In the genomic region with DNA sequence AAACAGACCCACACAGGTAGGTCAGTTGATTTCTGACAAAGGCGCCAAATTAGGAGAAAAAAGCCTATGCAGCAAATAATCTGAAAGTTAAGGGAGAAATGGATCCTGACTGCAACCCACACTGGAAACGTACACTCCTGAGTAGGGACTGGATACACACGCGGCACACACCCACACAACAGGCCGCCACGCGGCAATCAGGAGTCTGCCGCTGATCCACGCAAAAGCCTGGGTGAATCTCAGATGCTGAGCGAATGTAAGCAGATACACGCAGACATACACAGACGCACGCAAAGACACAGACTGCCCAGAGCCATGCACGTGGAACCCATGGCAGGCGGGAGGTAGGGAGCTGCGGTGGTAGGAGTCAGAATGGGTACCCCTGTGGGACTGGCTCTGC, we compare ENCODE assay signal across 21 cellular contexts. TPM values are rescaled to one million over a fixed set of nuclear protein-coding genes. Genes with fewer than 3 reads are reported as not detected.
DNase-seq lines count a peak whose midpoint lies in the region; ATAC-seq, FAIRE-seq and TF ChIP-seq lines count a peak whose summit lies in the region.
"Had no signal": no experiment of that assay in that cellular context is flagged by ENCODE, and none has a peak within 500 bp of the region (broad histone marks: within the 10 kb centered on the region; RNA-seq: fewer than 3 reads in every experiment).

No MANE protein-coding gene starts in this region.

- peaks cover 2 to 93% (median 88%) of the 10 kb centered on the region in 9 donors for H3K36me3 ChIP-seq in heart left ventricle
- peaks cover 86% of the 10 kb centered on the region; the same call in 2 of the 3 replicates for H3K36me3 ChIP-seq in K562 (ENCODE audit: control insufficient read depth, insufficient read depth, low read length)
- peaks cover 54 to 91% of the 10 kb centered on the region in 2 donors for H3K36me3 ChIP-seq in neuronal stem cell (replicated peaks in 1 of 2; ENCODE audit: control insufficient read depth in 2 of 2, insufficient read depth in 2 of 2, low read length in 2 of 2)

- peak overlapping the region; percentile 40 for H3K14ac ChIP-seq in neuronal stem cell (ENCODE audit: low read length)

- no TSS peak for BruUV-seq in K562 (replicated peaks; lab: Mats Ljungman, UMichigan)

- peaks cover 4% of the 10 kb centered on the region for H3K79me1 ChIP-seq in neuronal stem cell (ENCODE audit: low read depth, low read length)

- FAIRE-seq in K562 (lab: Jason Lieb, UNC), result no peak
- FAIRE-seq: A204.1, G401.6, GM19239 had no signal

- H3K18ac ChIP-seq in neuronal stem cell (ENCODE audit: low read length), result no peak overlapping the region

- no peak overlapping the region for H2BK120ac ChIP-seq in neuronal stem cell (ENCODE audit: low read depth, low read length)

- H2BK15ac ChIP-seq in neuronal stem cell (ENCODE audit: low read length), result no peak overlapping the region

- no peak overlapping the region for H2BK12ac ChIP-seq in neuronal stem cell (ENCODE audit: low read length)

- ATAC-seq in Right ventricle myocardium inferior (no peak), heart left ventricle (no peak), K562 (no peak), HG02759 (IDR thresholded peaks at IDR 0.05; ENCODE audit: unreplicated experiment) (no peak), HG03196 (IDR thresholded peaks at IDR 0.05; ENCODE audit: unreplicated experiment) (no peak)
- ATAC-seq: GM23338, HCT116 had no signal

- TF ChIP-seq EP300 in K562 (IDR thresholded peaks at IDR 0.05; ENCODE audit: low read length), result no peak

- intact Hi-C loops in Right ventricle myocardium inferior (cut with DNase I) (no loop called here), heart left ventricle (cut with DNase I) (loop anchor here in 1 of 10 donors (10.0 kb wide), 1 partner anchor 166 kb away; no protein-coding TSS in a partner anchor), K562 (cut with micrococcal nuclease) (no loop called here)

- H3K79me2 ChIP-seq in K562 (ENCODE audit: control insufficient read depth, insufficient read depth, low read length), result no peaks in the 10 kb centered on the region

- H2AFZ ChIP-seq in K562 (ENCODE audit: low read depth, low read length) (no peak overlapping the region), neuronal stem cell (ENCODE audit: low read length) (no peak overlapping the region)
- H2AFZ ChIP-seq: GM23338 had no signal

- CTCF ChIA-PET in K562 (lab: Yijun Ruan, JAX; ENCODE audit: low intra/inter-chr PET ratio), result no interaction called here

- no peak overlapping the region for H2AK5ac ChIP-seq in neuronal stem cell (ENCODE audit: low read depth, low read length)

- H3K9ac ChIP-seq in K562 (ENCODE audit: insufficient read depth in 1 of 2, low read depth in 2 of 2, low read length in 2 of 2) (no peak overlapping the region), neuronal stem cell (ENCODE audit: low read depth, low read length, poor library complexity) (no peak overlapping the region)
- H3K9ac ChIP-seq: BLaER1 treated with 17β-estradiol and CSF1 and Interleukin-3, amounts not matched to agents 10 nM and 100 nM had no signal

- H3K9me1 ChIP-seq in K562 (ENCODE audit: control insufficient read depth, insufficient read depth, low read length), result no peaks in the 10 kb centered on the region

- H3K4me2 ChIP-seq in K562 (ENCODE audit: insufficient read depth, low read length), result no peak overlapping the region
- no peak overlapping the region for H3K4me2 ChIP-seq in neuronal stem cell (ENCODE audit: insufficient read depth, low read length, poor library complexity, severe bottlenecking)
- H3K4me2 ChIP-seq: BLaER1 treated with 17β-estradiol and CSF1 and Interleukin-3, amounts not matched to agents 10 nM and 100 nM; GM23338 had no signal

- H3K4me1 ChIP-seq in heart left ventricle, result peaks cover 0 to 3% (median 0%) of the 10 kb centered on the region in 12 donors
- H3K4me1 ChIP-seq in K562 (replicated peaks in 1 of 2; ENCODE audit: control insufficient read depth in 2 of 2, insufficient read depth in 2 of 2, low read length in 2 of 2), result peaks cover 0 to 5% of the 10 kb centered on the region in 2 experiments; a peak in 1 of 5 replicates
- H3K4me1 ChIP-seq in neuronal stem cell (ENCODE audit: control insufficient read depth in 2 of 2, insufficient read depth in 1 of 2, low read depth in 1 of 2, low read length in 2 of 2), result no peaks in the 10 kb centered on the region
- H3K4me1 ChIP-seq: BE2C had no signal

- peak overlapping the region; percentile 89 for H4K91ac ChIP-seq in neuronal stem cell (ENCODE audit: low read depth, low read length, poor library complexity)

- TF ChIP-seq RAD21 in K562 (CRISPR knock-in tag; conservative IDR thresholded peaks at IDR 0.05 in 1 of 2, IDR thresholded peaks at IDR 0.05 in 1 of 2), result no peak

- WGBS in heart left ventricle, 4 donors, result 92 to 97% (median 95%) methylated on average over 16 of the region's 16 CpGs
- WGBS in K562 (ENCODE audit: insufficient coverage, low coverage, missing lambda C conversion rate), result 89% methylated on average over 15 of the region's 16 CpGs
- no CpG with 5 or more reads among the region's 16 CpGs for WGBS in neuronal stem cell (ENCODE audit: extremely low coverage in 2 of 2, insufficient read length in 2 of 2, insufficient replicate concordance in 1 of 2), 2 donors

- H4K8ac ChIP-seq in neuronal stem cell (ENCODE audit: low read depth, low read length), result peak overlapping the region; percentile 65

- DNase-seq in Right ventricle myocardium inferior (ENCODE audit: missing footprints) (peak; percentile 26), heart left ventricle (no peak), K562 (ENCODE audit: extremely low read depth in 1 of 4, low spot score in 3 of 4) (no peak), neuronal stem cell (ENCODE audit: low spot score) (no peak)
- DNase-seq: BE2C; Calu3; CD4-positive, alpha-beta T cell; CD8-positive, alpha-beta memory T cell; DND-41; H9 had no signal

- H2BK5ac ChIP-seq in neuronal stem cell (ENCODE audit: low read length), result peak overlapping the region; percentile 22

- TF ChIP-seq POLR2A in heart left ventricle (IDR thresholded peaks at IDR 0.05), result no peak
- TF ChIP-seq POLR2A in K562 (conservative IDR thresholded peaks at IDR 0.05), result no peak

- H4K20me1 ChIP-seq in K562 (replicated peaks; ENCODE audit: control insufficient read depth, insufficient read depth, low read length), result no peaks in the 10 kb centered on the region; the same call in 1 of the 2 replicates

- H3K27ac ChIP-seq in heart left ventricle (no peak overlapping the region), K562 (ENCODE audit: extremely low read depth, low read depth, low read length) (no peak overlapping the region), neuronal stem cell (replicated peaks; ENCODE audit: low read length) (no peak overlapping the region)
- H3K27ac ChIP-seq: 22Rv1; BLaER1 treated with 17β-estradiol and CSF1 and Interleukin-3, amounts not matched to agents 10 nM and 100 nM had no signal

- H3K9me3 ChIP-seq in heart left ventricle, result no peaks in the 10 kb centered on the region
- H3K9me3 ChIP-seq in K562 (replicated peaks; ENCODE audit: control insufficient read depth, insufficient read depth, low read depth, low read length), result no peaks in the 10 kb centered on the region
- peaks cover 0 to 6% of the 10 kb centered on the region in 2 donors for H3K9me3 ChIP-seq in neuronal stem cell (replicated peaks in 1 of 2; ENCODE audit: control insufficient read depth in 2 of 2, insufficient read depth in 1 of 2, low read depth in 1 of 2, low read length in 2 of 2)
- H3K9me3 ChIP-seq: BE2C had no signal

- TF ChIP-seq CTCF in heart left ventricle (IDR thresholded peaks at IDR 0.05), result no peak
- TF ChIP-seq CTCF in K562 (IDR thresholded peaks at IDR 0.05 in 2 of 3, conservative IDR thresholded peaks at IDR 0.05 in 1 of 3; ENCODE audit: insufficient read depth in 2 of 3, low read depth in 1 of 3, low read length in 3 of 3), result no peak

- H3K27me3 ChIP-seq in heart left ventricle, result no peaks in the 10 kb centered on the region
- H3K27me3 ChIP-seq in K562 (ENCODE audit: control insufficient read depth in 2 of 2, insufficient read depth in 2 of 2, low read length in 2 of 2), result no peaks in the 10 kb centered on the region; a peak in 1 of 5 replicates
- no peaks in the 10 kb centered on the region for H3K27me3 ChIP-seq in neuronal stem cell (ENCODE audit: control insufficient read depth in 3 of 3, insufficient read depth in 3 of 3, low read depth in 1 of 3, low read length in 3 of 3)
- H3K27me3 ChIP-seq: BE2C; BLaER1 treated with 17β-estradiol and CSF1 and Interleukin-3, amounts not matched to agents 10 nM and 100 nM had no signal

- no peak overlapping the region for H3K4ac ChIP-seq in neuronal stem cell (ENCODE audit: low read length)

- in situ Hi-C loops in K562 (cut with MboI), result no loop called here

- H3K4me3 ChIP-seq in heart left ventricle (no peak overlapping the region), K562 (no peak overlapping the region), neuronal stem cell (ENCODE audit: low read length in 2 of 2) (peak overlapping the region in 1 of 2 donors; percentile 64)
- H3K4me3 ChIP-seq: BLaER1 treated with 17β-estradiol and CSF1 and Interleukin-3, amounts not matched to agents 10 nM and 100 nM; GM23338 had no signal

- no peak overlapping the region for H3K23ac ChIP-seq in neuronal stem cell (ENCODE audit: low read depth, low read length, poor library complexity)

- POLR2A ChIA-PET in K562 (lab: Yijun Ruan, JAX), result interaction anchor here (0.5 to 0.7 kb wide), 2 partner anchors 8 to 605 kb away, joined by 3 read pairs; no protein-coding TSS in a partner anchor

RNA-seq across cellular contexts. Expression of gene LRPAP1, which starts 21.7 kb away (rescaled TPM):
- total RNA-seq in Right ventricle myocardium inferior (286 TPM), heart left ventricle (100 to 1,000 TPM; 221 to 389 (median 283) TPM), K562 (2014; rRNA removed) (73.5 and 105 TPM in 2 replicates), K562 (2014; rRNA removed; fragmentation: Illumina TruSeq; extraction: Trizol) (18.7 and 24.6 TPM in 2 replicates), K562 (2015; rRNA removed; fragmentation: Illumina TruSeq; extraction: Trizol) (41.8 and 49.7 TPM in 2 replicates), K562 (2021) (72.0 and 75.5 TPM in 2 replicates)
- polyA plus RNA-seq in heart left ventricle (100 to 1,000 TPM; 105 to 322 TPM), K562 (2011; rRNA removed) (43.6 and 45.0 TPM in 2 replicates), K562 (2014; fragmentation: Illumina TruSeq; extraction: Trizol) (33.1 and 55.4 TPM in 2 replicates), K562 (2014; fragmentation: Nextera tagmentation; extraction: Ambion mirVana) (1 to 10 TPM; 1.1 to 6.1 TPM), K562 (2014; rRNA removed) (57.7 and 69.9 TPM in 2 replicates)
- 44.0 and 98.8 TPM in 2 replicates for total RNA-seq in K562 (2011; cell fraction: chromatin; rRNA removed; ENCODE audit: low replicate concordance)
- total RNA-seq in K562 (2011; cell fraction: nucleolus; rRNA removed), result 76.2 and 78.7 TPM in 2 replicates
- total RNA-seq in K562 (2011; cell fraction: nucleoplasm; rRNA removed), result 43.0 and 46.3 TPM in 2 replicates
- 28.1 and 40.4 TPM in 2 replicates for polyA plus RNA-seq in K562 (2011; cell fraction: cytosol; rRNA removed)
- polyA plus RNA-seq in K562 (2011; cell fraction: nucleus; rRNA removed), result 33.7 and 47.1 TPM in 2 replicates
- polyA plus RNA-seq in K562 (2012), result 70.2 and 113 TPM in 2 replicates
- 23.0 and 26.5 TPM in 2 replicates for polyA minus RNA-seq in K562 (2011; rRNA and poly(A)+ RNA removed)
- 19.7 and 31.3 TPM in 2 replicates for polyA minus RNA-seq in K562 (2011; cell fraction: cytosol; rRNA and poly(A)+ RNA removed)
- polyA minus RNA-seq in K562 (2011; cell fraction: nucleus; rRNA and poly(A)+ RNA removed), result 17.9 and 19.5 TPM in 2 replicates
- polyA plus RNA-seq in neuronal stem cell (2013, experiment 1 of 2), result 56.9 TPM
- 58.7 TPM for polyA plus RNA-seq in neuronal stem cell (2013, experiment 2 of 2)

RNA-seq across cellular contexts. Expression of gene DOK7, which starts 47.4 kb away (rescaled TPM):
- total RNA-seq in Right ventricle myocardium inferior, result 35.5 TPM
- total RNA-seq in heart left ventricle, result 10 to 100 TPM; 27.7 to 75.1 (median 39.7) TPM
- polyA plus RNA-seq in heart left ventricle, result 10 to 100 TPM; 59.1 to 89.5 TPM
- not detected in 2 replicates for total RNA-seq in K562 (2011; cell fraction: chromatin; rRNA removed; ENCODE audit: low replicate concordance)
- not detected in 2 replicates for total RNA-seq in K562 (2011; cell fraction: nucleolus; rRNA removed)
- total RNA-seq in K562 (2011; cell fraction: nucleoplasm; rRNA removed), result not detected in 2 replicates
- not detected in 2 replicates for total RNA-seq in K562 (2014; rRNA removed)
- total RNA-seq in K562 (2014; rRNA removed; fragmentation: Illumina TruSeq; extraction: Trizol), result not detected in 2 replicates
- not detected in 2 replicates for total RNA-seq in K562 (2015; rRNA removed; fragmentation: Illumina TruSeq; extraction: Trizol)
- total RNA-seq in K562 (2021), result not detected in 2 replicates
- not detected in 2 replicates for polyA plus RNA-seq in K562 (2011; rRNA removed)
- not detected in 2 replicates for polyA plus RNA-seq in K562 (2011; cell fraction: cytosol; rRNA removed)
- not detected in 2 replicates for polyA plus RNA-seq in K562 (2011; cell fraction: nucleus; rRNA removed)
- not detected in 2 replicates for polyA plus RNA-seq in K562 (2012)
- polyA plus RNA-seq in K562 (2014; fragmentation: Illumina TruSeq; extraction: Trizol), result not detected in 2 replicates
- not detected for polyA plus RNA-seq in K562 (2014; fragmentation: Nextera tagmentation; extraction: Ambion mirVana)
- polyA plus RNA-seq in K562 (2014; rRNA removed), result not detected in 2 replicates
- polyA minus RNA-seq in K562 (2011; rRNA and poly(A)+ RNA removed), result not detected in 2 replicates
- polyA minus RNA-seq in K562 (2011; cell fraction: cytosol; rRNA and poly(A)+ RNA removed), result not detected in 2 replicates
- polyA minus RNA-seq in K562 (2011; cell fraction: nucleus; rRNA and poly(A)+ RNA removed), result not detected in 2 replicates
- polyA plus RNA-seq in neuronal stem cell (2013, experiment 1 of 2), result 0.14 TPM
- polyA plus RNA-seq in neuronal stem cell (2013, experiment 2 of 2), result 0.11 TPM
- total RNA-seq: CD4-positive, alpha-beta T cell; CD8-positive, alpha-beta memory T cell had no signal
- polyA plus RNA-seq: AG04450; CD14-positive monocyte; CD8-positive, alpha-beta memory T cell had no signal

Comparison
In these comparisons a context has a peak if more than half of its experiments do, and no peak if none do; other contexts are left out.
1. RNA of gene DOK7, which starts 47.4 kb away (total RNA-seq): 27.7 to 75.1 TPM in heart left ventricle and 35.5 TPM in Right ventricle myocardium inferior (single experiment); not detected in K562; every median in the first group is over 10 times any median in the second.